In genomic region chr7:81690688-81691087, GRCh38 we compare ENCODE assay signal across 21 cellular contexts.
DNase-seq lines count a peak whose midpoint lies in the region; ATAC-seq and TF ChIP-seq lines count a peak whose summit lies in the region.
"Had no signal": no experiment of that assay in that cellular context is flagged by ENCODE, and none has a peak within 500 bp of the region (broad histone marks: within the 10 kb centered on the region; RNA-seq: fewer than 3 reads in every experiment).

No MANE protein-coding gene starts in this region.

- TF ChIP-seq CTCF in HFF-Myc (IDR thresholded peaks at IDR 0.05; ENCODE audit: low read depth, low read length, missing control alignments) (no peak), fibroblast of lung (conservative IDR thresholded peaks at IDR 0.05 in 1 of 2, IDR thresholded peaks at IDR 0.05 in 1 of 2; ENCODE audit: low read depth in 1 of 2, low read length in 2 of 2) (no peak)

- no peak for DNase-seq in HFF-Myc (ENCODE audit: extremely low read depth, low read depth)
- DNase-seq in RKO (ENCODE audit: low spot score) = peak; percentile 83
- no peak for DNase-seq in fibroblast of lung (ENCODE audit: low read depth in 2 of 2)
- DNase-seq in skeletal muscle cell (ENCODE audit: low read depth) = no peak
- no peak for DNase-seq in NCI-H524 treated with DMSO at 0.1 percent for 48 hours (lab: John Stamatoyannopoulos, UW)
- DNase-seq in superior temporal gyrus (ENCODE audit: extremely low spot score) = no peak
- DNase-seq: activated CD4-positive, alpha-beta T cell treated with anti-CD3 and anti-CD28 coated beads, Interleukin-2, amount 50 U/mL, for 48 hours; activated CD8-positive, alpha-beta memory T cell treated with anti-CD3 and anti-CD28 coated beads, Interleukin-2, amount 50 U/mL, for 4 hours; activated naive CD8-positive, alpha-beta T cell treated with anti-CD3 and anti-CD28 coated beads, Interleukin-2, amount 10 ng/mL, durations not matched to agents 7 days and 5 days; CD4-positive, alpha-beta memory T cell; effector CD8-positive, alpha-beta T cell; Karpas-422; left lung; midbrain; naive thymus-derived CD8-positive, alpha-beta T cell; NCI-H1092; NCI-H187 treated with DMSO at 0.1 percent for 48 hours; right lobe of liver; stimulated activated naive CD8-positive, alpha-beta T cell treated with anti-CD3 and anti-CD28 coated beads, Interleukin-15, Interleukin-2, amounts not matched to agents 100 U/mL and 50 U/mL, for 24 hours had no signal

- no peak overlapping the region for H3K4me2 ChIP-seq in fibroblast of lung (ENCODE audit: extremely low read depth, insufficient read depth, low read length)

- H3K27ac ChIP-seq in fibroblast of lung (ENCODE audit: insufficient read depth, low read length) = peak overlapping the region; percentile 9
- H3K27ac ChIP-seq: left lung, right lobe of liver had no signal

- no peaks in the 10 kb centered on the region for H3K9me3 ChIP-seq in fibroblast of lung (ENCODE audit: control insufficient read depth, insufficient read depth, low read depth, low read length)
- H3K9me3 ChIP-seq: left lung, right lobe of liver, thyroid gland had no signal

- no peak for ATAC-seq in GM21360 (IDR thresholded peaks at IDR 0.05; ENCODE audit: unreplicated experiment)
- ATAC-seq: left lung; naive thymus-derived CD8-positive, alpha-beta T cell; right lobe of liver; stimulated activated naive CD8-positive, alpha-beta T cell treated with anti-CD3 and anti-CD28 coated beads, Interleukin-15, Interleukin-2, amounts not matched to agents 100 U/mL and 50 U/mL, for 24 hours had no signal

- H3K27me3 ChIP-seq in fibroblast of lung (ENCODE audit: control insufficient read depth, insufficient read depth, low read length) = no peaks in the 10 kb centered on the region
- H3K27me3 ChIP-seq: left lung, right lobe of liver, thyroid gland had no signal

- H3K9ac ChIP-seq in fibroblast of lung (ENCODE audit: insufficient read depth, low read length) = no peak overlapping the region

- H2AFZ ChIP-seq in fibroblast of lung (ENCODE audit: low read length) = peak overlapping the region; percentile 73

- peaks cover 5% of the 10 kb centered on the region for H3K4me1 ChIP-seq in fibroblast of lung (ENCODE audit: control insufficient read depth, extremely low read depth, insufficient read depth, low read length)
- H3K4me1 ChIP-seq: left lung, right lobe of liver had no signal

- no peaks in the 10 kb centered on the region for H3K79me2 ChIP-seq in fibroblast of lung (ENCODE audit: control insufficient read depth, insufficient read depth, low read length)

- H3K36me3 ChIP-seq in fibroblast of lung (ENCODE audit: control insufficient read depth, insufficient read depth, low read length) = no peaks in the 10 kb centered on the region
- H3K36me3 ChIP-seq: left lung, right lobe of liver, thyroid gland had no signal

- H3K4me3 ChIP-seq in HFF-Myc (replicated peaks; ENCODE audit: low read depth, low read length) (peak overlapping the region; percentile 28), fibroblast of lung (replicated peaks in 1 of 4; ENCODE audit: control extremely low read depth in 1 of 4, insufficient read depth in 1 of 4, low read depth in 3 of 4, low read length in 4 of 4) (no peak overlapping the region), skeletal muscle cell (ENCODE audit: low read depth, low read length) (peak overlapping the region; percentile 30)
- H3K4me3 ChIP-seq: left lung, right lobe of liver, thyroid gland had no signal

- no peaks in the 10 kb centered on the region for H4K20me1 ChIP-seq in fibroblast of lung (ENCODE audit: control insufficient read depth, extremely low read depth, insufficient read depth, low read length)

Comparison
In these comparisons a context has a peak if more than half of its experiments do, and no peak if none do; other contexts are left out.
1. H3K4me3 ChIP-seq: peak in HFF-Myc (single experiment) and skeletal muscle cell (single experiment); none in fibroblast of lung (0 of 4).